Comparison of ENCODE assay signal across 24 cellular contexts in genomic region chr2:100998235-100998573, GRCh38.
"Had no signal": no experiment of that assay in that cellular context is flagged by ENCODE, and none has a peak within 500 bp of the region (broad histone marks: within the 10 kb centered on the region; RNA-seq: fewer than 3 reads in every experiment).

No MANE protein-coding gene starts in this region.

- H3K4me3 ChIP-seq: gastrocnemius medialis, mucosa of descending colon, testis had no signal

- H3K9ac ChIP-seq: parathyroid adenoma had no signal

- H3K27ac ChIP-seq: gastrocnemius medialis, parathyroid adenoma, testis had no signal

- H3K4me1 ChIP-seq: parathyroid adenoma had no signal

- H3K79me2 ChIP-seq: parathyroid adenoma had no signal

- ATAC-seq: activated T-cell treated with anti-CD3 and anti-CD28 coated beads, Interleukin-2, amount 50 U/mL, for 72 hours; gastrocnemius medialis; mucosa of descending colon; sciatic nerve; stimulated activated naive B cell treated with anti-CD40 and anti-IgM and Interleukin-4, amounts not matched to agents 10 μg/mL and 1 μg/mL and 100 μg/mL, for 72 hours; T-helper 17 cell had no signal

- DNase-seq: activated B cell treated with CpG ODN at 0.5 μM for 24 hours; activated CD4-positive, alpha-beta memory T cell treated with anti-CD3 and anti-CD28 coated beads for 36 hours; activated CD4-positive, alpha-beta T cell treated with anti-CD3 and anti-CD28 coated beads for 4 hours; activated effector memory CD4-positive, alpha-beta T cell treated with Interleukin-2 at 50 U/mL for 16 hours; activated naive CD4-positive, alpha-beta T cell treated with anti-CD3 and anti-CD28 coated beads for 36 hours; activated naive CD8-positive, alpha-beta T cell treated with anti-CD3 and anti-CD28 coated beads, Interleukin-2, amount 10 ng/mL, durations not matched to agents 7 days and 5 days; activated T-cell treated with anti-CD3 and anti-CD28 coated beads, Interleukin-2, amount 50 U/mL, for 72 hours; cerebellar nuclear complex; cortex of kidney; endodermal cell; gastrocnemius medialis; head of caudate nucleus; hypothalamus; mucosa of descending colon; nephron progenitor cell; stimulated activated CD4-positive, alpha-beta T cell treated with anti-CD3 and anti-CD28 coated beads, Interleukin-2, amount 100 ng/mL, for 48 hours; stimulated activated CD8-positive, alpha-beta memory T cell treated with anti-CD3 and anti-CD28 coated beads, Interleukin-4, amount 100 ng/mL, for 48 hours; stimulated activated naive B cell treated with anti-CD40 and anti-IgM and Interleukin-4, amounts not matched to agents 10 μg/mL and 1 μg/mL and 100 μg/mL, for 72 hours; SW 1271; T-helper 17 cell; testis; trophoblast cell had no signal

- H2AFZ ChIP-seq: parathyroid adenoma had no signal

- H3K27me3 ChIP-seq: gastrocnemius medialis, testis had no signal

- H3K9me3 ChIP-seq: gastrocnemius medialis, mucosa of descending colon, testis had no signal
